ENCODE assay signal across 18 cellular contexts in the genomic region with DNA sequence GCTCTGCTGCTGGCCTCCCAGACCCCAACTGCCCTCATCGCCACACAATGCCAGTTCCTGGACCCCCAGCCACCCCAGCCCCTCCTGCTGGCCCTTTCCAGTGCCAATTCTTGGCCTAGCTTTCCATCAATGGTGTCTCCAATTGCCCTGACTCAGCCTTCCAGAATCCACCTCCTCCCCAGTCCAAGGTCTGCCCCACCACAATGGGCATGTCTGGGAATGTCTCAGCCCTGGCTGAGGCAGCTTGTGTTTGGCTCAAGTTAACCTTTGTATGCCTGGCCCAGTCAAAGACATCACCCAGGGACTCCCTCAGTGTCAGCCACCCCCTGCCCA. TPM values are rescaled to one million over a fixed set of nuclear protein-coding genes. Genes with fewer than 3 reads are reported as not detected.
A peak's percentile ranks its signal among the peaks of the same experiment; 100 is the strongest.
DNase-seq lines count a peak whose midpoint lies in the region; ATAC-seq and TF ChIP-seq lines count a peak whose summit lies in the region.
"Had no signal": no experiment of that assay in that cellular context is flagged by ENCODE, and none has a peak within 500 bp of the region (broad histone marks: within the 10 kb centered on the region; RNA-seq: fewer than 3 reads in every experiment).

No MANE protein-coding gene starts in this region.

- no peak overlapping the region for H3K4me3 ChIP-seq in fibroblast of mammary gland (ENCODE audit: control insufficient read depth, low read depth, low read length)
- H3K4me3 ChIP-seq: coronary artery, esophagus muscularis mucosa, SJCRH30, upper lobe of right lung had no signal

- CTCF ChIA-PET in RWPE1 (lab: Yijun Ruan, JAX), result interaction anchor here (0.6 to 3.3 kb wide), 3 partner anchors 14 to 304 kb away, joined by 3 to 15 read pairs (median 3); no protein-coding TSS in a partner anchor

- ATAC-seq in esophagus mucosa (no peak), HG02642 (IDR thresholded peaks at IDR 0.05; ENCODE audit: poor library complexity, unreplicated experiment) (no peak)
- ATAC-seq: stimulated activated memory B cell treated with anti-CD40 and anti-IgM and Interleukin-4, amounts not matched to agents 10 μg/mL and 1 μg/mL and 100 μg/mL, for 72 hours; upper lobe of right lung had no signal

- DNase-seq in EL (peak; percentile 58), RWPE1 (ENCODE audit: low spot score) (peak; percentile 81), fibroblast of mammary gland (ENCODE audit: low read depth) (peak; percentile 54), nephron progenitor cell (no peak), type B pancreatic cell (ENCODE audit: extremely low spot score, unreplicated experiment) (no peak), SK-N-DZ (ENCODE audit: low spot score) (no peak)
- DNase-seq: activated CD4-positive, alpha-beta T cell treated with anti-CD3 and anti-CD28 coated beads, Interleukin-2, amount 50 U/mL, for 48 hours; GOT3; NCI-H1417; NCI-H2227 treated with DMSO at 0.1 percent for 48 hours; SJCRH30; upper lobe of right lung had no signal

- H3K9me3 Mint-ChIP-seq in nephron progenitor cell, result no peaks in the 10 kb centered on the region
- no peaks in the 10 kb centered on the region for H3K9me3 Mint-ChIP-seq in type B pancreatic cell
- H3K9me3 Mint-ChIP-seq: stimulated activated memory B cell treated with anti-CD40 and anti-IgM and Interleukin-4, amounts not matched to agents 10 μg/mL and 1 μg/mL and 100 μg/mL, for 72 hours had no signal

- H3K36me3 Mint-ChIP-seq in nephron progenitor cell (ENCODE audit: low read depth), result no peaks in the 10 kb centered on the region
- no peaks in the 10 kb centered on the region for H3K36me3 Mint-ChIP-seq in type B pancreatic cell

- peak overlapping the region; percentile 91 for H3K27ac ChIP-seq in RWPE1
- H3K27ac ChIP-seq: coronary artery, esophagus muscularis mucosa, SJCRH30, upper lobe of right lung had no signal

- peaks cover 39% of the 10 kb centered on the region for H3K27me3 Mint-ChIP-seq in nephron progenitor cell (ENCODE audit: low read depth, poor library complexity)
- H3K27me3 Mint-ChIP-seq in type B pancreatic cell, result no peaks in the 10 kb centered on the region
- H3K27me3 Mint-ChIP-seq: stimulated activated memory B cell treated with anti-CD40 and anti-IgM and Interleukin-4, amounts not matched to agents 10 μg/mL and 1 μg/mL and 100 μg/mL, for 72 hours had no signal

- POLR2A ChIA-PET in RWPE1 (lab: Yijun Ruan, JAX; ENCODE audit: low non-redundant PET), result interaction anchor here (1.6 kb wide), 1 partner anchor 17 kb away, joined by 6 read pairs; the partner anchor contains the start of gene ALDH4A1

- H3K4me1 Mint-ChIP-seq in nephron progenitor cell, result no peaks in the 10 kb centered on the region
- H3K4me1 Mint-ChIP-seq in type B pancreatic cell (ENCODE audit: unreplicated experiment), result no peaks in the 10 kb centered on the region
- H3K4me1 Mint-ChIP-seq: stimulated activated memory B cell treated with anti-CD40 and anti-IgM and Interleukin-4, amounts not matched to agents 10 μg/mL and 1 μg/mL and 100 μg/mL, for 72 hours had no signal

- peak overlapping the region; percentile 39 for H3K27ac Mint-ChIP-seq in nephron progenitor cell
- H3K27ac Mint-ChIP-seq in type B pancreatic cell, result no peak overlapping the region
- H3K27ac Mint-ChIP-seq: stimulated activated memory B cell treated with anti-CD40 and anti-IgM and Interleukin-4, amounts not matched to agents 10 μg/mL and 1 μg/mL and 100 μg/mL, for 72 hours had no signal

- H3K4me3 Mint-ChIP-seq in nephron progenitor cell, result no peak overlapping the region
- H3K4me3 Mint-ChIP-seq in type B pancreatic cell, result no peak overlapping the region
- H3K4me3 Mint-ChIP-seq: stimulated activated memory B cell treated with anti-CD40 and anti-IgM and Interleukin-4, amounts not matched to agents 10 μg/mL and 1 μg/mL and 100 μg/mL, for 72 hours had no signal

- TF ChIP-seq CTCF in RWPE1 (conservative IDR thresholded peaks at IDR 0.05; ENCODE audit: low read depth) (no peak), fibroblast of mammary gland (conservative IDR thresholded peaks at IDR 0.05; ENCODE audit: control insufficient read depth, insufficient read depth, low read depth, low read length) (no peak), nephron progenitor cell (IDR thresholded peaks at IDR 0.05) (no peak), type B pancreatic cell (conservative IDR thresholded peaks at IDR 0.05) (no peak)

RNA-seq across cellular contexts. Expression of gene ALDH4A1, which starts 16.4 kb away (rescaled TPM):
- total RNA-seq in type B pancreatic cell (ENCODE audit: low replicate concordance), result 25.6 and 26.7 TPM in 2 replicates
- total RNA-seq in esophagus mucosa, result 54.8 TPM
- polyA plus RNA-seq in SK-N-DZ (2014; cell fraction: cytosol; rRNA removed), result 17.8 and 24.8 TPM in 2 replicates
- 45.7 and 51.6 TPM in 2 replicates for polyA plus RNA-seq in SK-N-DZ (2014; cell fraction: nucleus; rRNA removed)

RNA-seq across cellular contexts. Expression of gene TAS1R2, which starts 26.5 kb away (rescaled TPM):
- total RNA-seq in type B pancreatic cell (ENCODE audit: low replicate concordance) (not detected in 2 replicates), esophagus mucosa (not detected)
- not detected in 2 replicates for polyA plus RNA-seq in SK-N-DZ (2014; cell fraction: cytosol; rRNA removed)
- not detected in 2 replicates for polyA plus RNA-seq in SK-N-DZ (2014; cell fraction: nucleus; rRNA removed)
- total RNA-seq: esophagus muscularis mucosa, mesenteric fat pad, SJCRH30, upper lobe of right lung had no signal

Comparison
In these comparisons a context has a peak if more than half of its experiments do, and no peak if none do; other contexts are left out.
1. DNase-seq: peak in EL (single experiment), RWPE1 (single experiment) and fibroblast of mammary gland (single experiment); none in nephron progenitor cell (single experiment), type B pancreatic cell (single experiment) and SK-N-DZ (single experiment).